ENCODE assay signal across 2 cellular contexts in genomic region chr17:1773000-1773714, GRCh38.
TF ChIP-seq lines count a peak whose summit lies in the region.

No MANE protein-coding gene starts in this region.

TF ChIP-seq in HEK293, 187 proteins besides CTCF, POLR2A, EP300 and RAD21:
- TF ChIP-seq ZNF341 (tag by site-specific recombination; IDR thresholded peaks at IDR 0.05; ENCODE audit: low read depth) (0 out of 2 replicates have a peak, but pooled peaks have one; percentile 19), ZNF677 (tag by site-specific recombination; IDR thresholded peaks at IDR 0.05) (peak; percentile 93)

TF ChIP-seq in K562, 482 proteins besides CTCF, POLR2A, EP300 and RAD21:
- TF ChIP-seq KDM1A (IDR thresholded peaks at IDR 0.05) = peak in 1 of 2 experiments; percentile 47; a peak in 2 of 4 replicates
